ENCODE assay signal across 1 cellular context in the genomic region with DNA sequence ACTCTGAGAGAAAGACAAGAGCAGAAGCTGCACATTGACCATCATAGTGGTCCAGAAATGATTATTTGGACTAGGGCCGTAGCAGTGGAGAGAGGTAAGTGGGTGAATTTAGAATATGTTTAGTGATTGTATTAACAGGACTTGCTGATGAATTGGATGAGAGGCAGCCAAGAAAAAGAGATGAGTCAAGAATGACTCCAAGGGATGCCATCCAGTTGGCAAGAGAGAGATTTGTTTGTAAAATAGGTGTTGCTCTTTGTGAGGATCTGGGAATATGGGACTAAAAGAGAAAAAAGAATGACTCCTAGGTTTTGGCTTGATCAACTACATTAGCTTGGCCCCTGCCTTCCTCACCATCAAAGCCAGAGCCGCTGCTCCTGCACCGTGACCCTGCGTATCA.
TF ChIP-seq lines count a peak whose summit lies in the region.

No MANE protein-coding gene starts in this region.

TF ChIP-seq in SK-N-SH, 30 proteins besides CTCF, POLR2A, EP300 and RAD21 (continued from another document):
- TF ChIP-seq, protein P1, sequence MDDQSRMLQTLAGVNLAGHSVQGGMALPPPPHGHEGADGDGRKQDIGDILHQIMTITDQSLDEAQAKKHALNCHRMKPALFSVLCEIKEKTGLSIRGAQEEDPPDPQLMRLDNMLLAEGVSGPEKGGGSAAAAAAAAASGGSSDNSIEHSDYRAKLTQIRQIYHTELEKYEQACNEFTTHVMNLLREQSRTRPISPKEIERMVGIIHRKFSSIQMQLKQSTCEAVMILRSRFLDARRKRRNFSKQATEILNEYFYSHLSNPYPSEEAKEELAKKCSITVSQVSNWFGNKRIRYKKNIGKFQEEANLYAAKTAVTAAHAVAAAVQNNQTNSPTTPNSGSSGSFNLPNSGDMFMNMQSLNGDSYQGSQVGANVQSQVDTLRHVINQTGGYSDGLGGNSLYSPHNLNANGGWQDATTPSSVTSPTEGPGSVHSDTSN (IDR thresholded peaks at IDR 0.05) = peak; percentile 69
- TF ChIP-seq NRF1 (IDR thresholded peaks at IDR 0.05; ENCODE audit: low read depth, low read length) = no peak
- TF ChIP-seq, protein P2, sequence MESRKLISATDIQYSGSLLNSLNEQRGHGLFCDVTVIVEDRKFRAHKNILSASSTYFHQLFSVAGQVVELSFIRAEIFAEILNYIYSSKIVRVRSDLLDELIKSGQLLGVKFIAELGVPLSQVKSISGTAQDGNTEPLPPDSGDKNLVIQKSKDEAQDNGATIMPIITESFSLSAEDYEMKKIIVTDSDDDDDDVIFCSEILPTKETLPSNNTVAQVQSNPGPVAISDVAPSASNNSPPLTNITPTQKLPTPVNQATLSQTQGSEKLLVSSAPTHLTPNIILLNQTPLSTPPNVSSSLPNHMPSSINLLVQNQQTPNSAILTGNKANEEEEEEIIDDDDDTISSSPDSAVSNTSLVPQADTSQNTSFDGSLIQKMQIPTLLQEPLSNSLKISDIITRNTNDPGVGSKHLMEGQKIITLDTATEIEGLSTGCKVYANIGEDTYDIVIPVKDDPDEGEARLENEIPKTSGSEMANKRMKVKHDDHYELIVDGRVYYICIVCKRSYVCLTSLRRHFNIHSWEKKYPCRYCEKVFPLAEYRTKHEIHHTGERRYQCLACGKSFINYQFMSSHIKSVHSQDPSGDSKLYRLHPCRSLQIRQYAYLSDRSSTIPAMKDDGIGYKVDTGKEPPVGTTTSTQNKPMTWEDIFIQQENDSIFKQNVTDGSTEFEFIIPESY (IDR thresholded peaks at IDR 0.05; ENCODE audit: borderline replicate concordance, low read depth) = peak; percentile 29; the same call in 1 of the 2 replicates
- no peak for TF ChIP-seq RFX5 (IDR thresholded peaks at IDR 0.05; ENCODE audit: low read length)
- TF ChIP-seq, protein P3, sequence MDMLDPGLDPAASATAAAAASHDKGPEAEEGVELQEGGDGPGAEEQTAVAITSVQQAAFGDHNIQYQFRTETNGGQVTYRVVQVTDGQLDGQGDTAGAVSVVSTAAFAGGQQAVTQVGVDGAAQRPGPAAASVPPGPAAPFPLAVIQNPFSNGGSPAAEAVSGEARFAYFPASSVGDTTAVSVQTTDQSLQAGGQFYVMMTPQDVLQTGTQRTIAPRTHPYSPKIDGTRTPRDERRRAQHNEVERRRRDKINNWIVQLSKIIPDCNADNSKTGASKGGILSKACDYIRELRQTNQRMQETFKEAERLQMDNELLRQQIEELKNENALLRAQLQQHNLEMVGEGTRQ (IDR thresholded peaks at IDR 0.05; ENCODE audit: borderline replicate concordance, low read depth, low read length) = no peak
- TF ChIP-seq FOSL2 (IDR thresholded peaks at IDR 0.05; ENCODE audit: borderline replicate concordance, low read depth) = peak; percentile 84
